Comparison of ENCODE assay signal across 8 cellular contexts in the genomic region with DNA sequence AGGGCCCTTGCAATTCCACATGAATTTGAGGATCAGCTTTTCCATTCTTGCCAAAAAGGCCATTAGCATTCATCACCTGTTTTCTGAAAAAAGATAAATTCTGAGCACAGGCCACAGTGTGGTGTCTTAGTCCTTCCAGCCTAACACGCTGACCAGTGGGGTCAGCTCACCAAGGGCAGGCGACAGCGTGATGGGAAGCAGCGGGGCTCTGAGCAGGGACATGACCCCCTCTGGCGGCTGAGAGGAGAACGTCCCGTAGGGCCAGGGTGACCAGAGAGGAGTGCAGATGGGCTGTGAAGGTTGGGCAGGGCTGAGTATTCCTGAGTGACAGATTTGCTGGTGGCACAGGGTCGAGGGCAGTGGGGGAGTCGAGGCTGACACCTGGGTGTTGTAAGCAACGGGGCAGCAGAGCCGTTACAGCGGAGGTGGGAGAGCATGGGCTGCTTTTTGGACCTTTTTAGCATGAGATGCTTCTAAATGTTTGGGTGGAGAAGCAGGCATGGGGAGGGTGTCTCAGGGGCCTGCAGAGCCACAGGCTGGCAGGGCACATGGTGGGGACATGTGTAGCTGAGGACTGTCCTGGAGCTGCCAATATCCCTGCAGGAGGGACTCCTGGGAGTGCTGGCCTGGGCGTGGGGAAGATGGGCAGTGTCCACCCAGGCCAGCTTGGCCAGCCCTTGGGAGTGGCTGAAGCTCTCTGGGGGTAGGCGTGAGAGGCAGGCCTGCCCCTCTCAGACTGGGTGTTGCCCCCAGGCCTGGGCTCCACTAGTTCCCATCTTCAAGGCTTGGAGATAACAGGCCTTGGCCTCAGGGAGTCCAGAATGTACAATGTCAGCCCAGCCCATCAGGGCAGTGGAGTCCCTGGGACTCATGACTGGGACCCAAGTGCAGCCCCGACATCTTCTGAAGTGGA. TPM values are rescaled to one million over a fixed set of nuclear protein-coding genes. Genes with fewer than 3 reads are reported as not detected.
DNase-seq lines count a peak whose midpoint lies in the region; ATAC-seq lines count a peak whose summit lies in the region.

No MANE protein-coding gene starts in this region.

- peak overlapping the region; percentile 67 for H3K4me3 Mint-ChIP-seq in T-helper 1 cell treated with Interleukin-12 subunit alpha and Interleukin-12 subunit beta and Interleukin-4 antibody, amounts not matched to agents 30 μg/mL and 1 μg/mL, for 36 hours

- no peaks in the 10 kb centered on the region for H3K27me3 Mint-ChIP-seq in T-helper 1 cell treated with Interleukin-12 subunit alpha and Interleukin-12 subunit beta and Interleukin-4 antibody, amounts not matched to agents 30 μg/mL and 1 μg/mL, for 36 hours (ENCODE audit: low read depth)

- intact Hi-C loops in left ventricle myocardium superior (cut with micrococcal nuclease): no loop called here

- peaks cover 13% of the 10 kb centered on the region for H3K4me1 Mint-ChIP-seq in T-helper 1 cell treated with Interleukin-12 subunit alpha and Interleukin-12 subunit beta and Interleukin-4 antibody, amounts not matched to agents 30 μg/mL and 1 μg/mL, for 36 hours (ENCODE audit: low read depth)

- DNase-seq in GF-D8 (lab: John Stamatoyannopoulos, UW): peak; percentile 34
- DNase-seq in NCI-H128 (lab: John Stamatoyannopoulos, UW; ENCODE audit: unreplicated experiment): peak; percentile 55
- peak in 54 of 56 donors; percentile 19 to 87 (median 68) for DNase-seq in amygdala (lab: John Stamatoyannopoulos, UW)
- peak; percentile 91 for DNase-seq in left ventricle myocardium superior
- peak; percentile 88 for DNase-seq in retina
- DNase-seq in NCI-H1105 treated with DMSO at 0.1 percent for 48 hours (lab: John Stamatoyannopoulos, UW): no peak

- ATAC-seq in left ventricle myocardium superior (peak; percentile 68), GM19395 (IDR thresholded peaks at IDR 0.05; ENCODE audit: unreplicated experiment) (no peak)

- no peaks in the 10 kb centered on the region for H3K36me3 Mint-ChIP-seq in T-helper 1 cell treated with Interleukin-12 subunit alpha and Interleukin-12 subunit beta and Interleukin-4 antibody, amounts not matched to agents 30 μg/mL and 1 μg/mL, for 36 hours (ENCODE audit: low read depth)

- peak overlapping the region; percentile 46 for H3K27ac Mint-ChIP-seq in T-helper 1 cell treated with Interleukin-12 subunit alpha and Interleukin-12 subunit beta and Interleukin-4 antibody, amounts not matched to agents 30 μg/mL and 1 μg/mL, for 36 hours

- H3K9me3 Mint-ChIP-seq in T-helper 1 cell treated with Interleukin-12 subunit alpha and Interleukin-12 subunit beta and Interleukin-4 antibody, amounts not matched to agents 30 μg/mL and 1 μg/mL, for 36 hours: no peaks in the 10 kb centered on the region

RNA-seq across cellular contexts. Expression of a gene that starts 8.6 kb away (rescaled TPM):
- total RNA-seq in left ventricle myocardium superior: not detected

RNA-seq across cellular contexts. Expression of a gene that starts 12.6 kb away (rescaled TPM):
- 1.7 TPM for total RNA-seq in left ventricle myocardium superior

RNA-seq across cellular contexts. Expression of a gene that starts 15.6 kb away (rescaled TPM):
- 172 TPM for total RNA-seq in left ventricle myocardium superior
